In genomic region chr12:75910452-75910722, GRCh38 we compare ENCODE assay signal across 22 cellular contexts.
DNase-seq lines count a peak whose midpoint lies in the region; ATAC-seq and TF ChIP-seq lines count a peak whose summit lies in the region.
"Had no signal": no experiment of that assay in that cellular context is flagged by ENCODE, and none has a peak within 500 bp of the region (broad histone marks: within the 10 kb centered on the region; RNA-seq: fewer than 3 reads in every experiment).

No MANE protein-coding gene starts in this region.

- no TSS peak for BruUV-seq in Panc1 (replicated peaks; lab: Mats Ljungman, UMichigan)

- POLR2A ChIA-PET in Panc1 (lab: Charles Lee) = no interaction called here

- intact Hi-C loops in Panc1 (cut with micrococcal nuclease; ENCODE audit: unreplicated experiment) = loop anchor here (10.0 kb wide), 1 partner anchor 114 kb away; no protein-coding TSS in a partner anchor

- CTCF ChIA-PET in Panc1 (lab: Charles Lee) = no interaction called here

- peaks cover 37% of the 10 kb centered on the region for H3K4me1 ChIP-seq in Panc1 (ENCODE audit: control insufficient read depth, insufficient read depth, low read length)

- no peaks in the 10 kb centered on the region for H3K27me3 ChIP-seq in Panc1 (ENCODE audit: control insufficient read depth, insufficient read depth, low read length)
- H3K27me3 ChIP-seq: dorsolateral prefrontal cortex, suprapubic skin had no signal

- ATAC-seq in Panc1 = peak; percentile 46
- ATAC-seq: activated naive CD8-positive, alpha-beta T cell treated with anti-CD3 and anti-CD28 coated beads, Interleukin-2, amount 50 U/mL, for 24 hours had no signal

- no peaks in the 10 kb centered on the region for H3K36me3 ChIP-seq in Panc1 (ENCODE audit: control insufficient read depth, insufficient read depth, low read length)
- H3K36me3 ChIP-seq: suprapubic skin had no signal

- H3K27ac ChIP-seq in Panc1 (ENCODE audit: low read length) = peak overlapping the region; percentile 96

- H3K9me3 Mint-ChIP-seq in neural crest cell = no peaks in the 10 kb centered on the region
- H3K9me3 Mint-ChIP-seq: activated T-cell treated with anti-CD3 and anti-CD28 coated beads, Interleukin-2, amount 50 U/mL, for 24 hours; stimulated activated naive B cell treated with anti-CD40 and anti-IgM and Interleukin-4, amounts not matched to agents 10 μg/mL and 1 μg/mL and 100 μg/mL, for 72 hours had no signal

- no peak for TF ChIP-seq CTCF in Panc1 (IDR thresholded peaks at IDR 0.05)
- TF ChIP-seq CTCF in neural crest cell (conservative IDR thresholded peaks at IDR 0.05) = no peak
- TF ChIP-seq CTCF in foreskin fibroblast (IDR thresholded peaks at IDR 0.05; ENCODE audit: low read depth, low read length) = no peak

- DNase-seq in DMS53 (lab: John Stamatoyannopoulos, UW) = peak; percentile 54
- no peak for DNase-seq in DMS53 treated with DMSO at 0.1 percent for 48 hours (lab: John Stamatoyannopoulos, UW; ENCODE audit: unreplicated experiment)
- peak; percentile 54 for DNase-seq in COR-L47 (lab: John Stamatoyannopoulos, UW)
- DNase-seq in Panc1 (ENCODE audit: low read depth, low spot score) = no peak
- no peak for DNase-seq in neural crest cell (ENCODE audit: low read depth, low spot score)
- no peak for DNase-seq in NCI-H1694 treated with DMSO at 0.1 percent for 48 hours (lab: John Stamatoyannopoulos, UW)
- no peak for DNase-seq in foreskin melanocyte
- DNase-seq in foreskin fibroblast = no peak
- DNase-seq: 8988T; activated CD4-positive, alpha-beta T cell treated with anti-CD3 and anti-CD28 coated beads, Interleukin-2, amount 10 ng/mL, durations not matched to agents 24 days and 14 days; activated gamma-delta T cell treated with Interleukin-2 at 50 U/mL for 16 hours; activated naive CD8-positive, alpha-beta T cell treated with anti-CD3 and anti-CD28 coated beads, Interleukin-2, amount 50 U/mL, for 24 hours; activated T-cell treated with anti-CD3 and anti-CD28 coated beads, Interleukin-2, amount 50 U/mL, for 24 hours; dorsolateral prefrontal cortex; GOT3; NCI-H1048; NCI-H82; posterior cingulate gyrus; stimulated activated naive B cell treated with anti-CD40 and anti-IgM and Interleukin-4, amounts not matched to agents 10 μg/mL and 1 μg/mL and 100 μg/mL, for 72 hours; SW 1271; T-helper 9 cell had no signal

- H3K4me3 Mint-ChIP-seq in neural crest cell = no peak overlapping the region
- H3K4me3 Mint-ChIP-seq: activated CD4-positive, alpha-beta T cell treated with anti-CD3 and anti-CD28 coated beads, Interleukin-2, amount 10 ng/mL, durations not matched to agents 24 days and 14 days; activated naive CD8-positive, alpha-beta T cell treated with anti-CD3 and anti-CD28 coated beads, Interleukin-2, amount 50 U/mL, for 24 hours; activated T-cell treated with anti-CD3 and anti-CD28 coated beads, Interleukin-2, amount 50 U/mL, for 24 hours; stimulated activated naive B cell treated with anti-CD40 and anti-IgM and Interleukin-4, amounts not matched to agents 10 μg/mL and 1 μg/mL and 100 μg/mL, for 72 hours had no signal

- in situ Hi-C loops in Panc1 (cut with HindIII; ENCODE audit: low pct_unique_long_range_greater_than_20kb, low sequenced_read_pairs) = no loop called here

- H3K27me3 Mint-ChIP-seq in neural crest cell (ENCODE audit: low read depth) = no peaks in the 10 kb centered on the region

- no peaks in the 10 kb centered on the region for H3K36me3 Mint-ChIP-seq in neural crest cell (ENCODE audit: low read depth)
- H3K36me3 Mint-ChIP-seq: stimulated activated naive B cell treated with anti-CD40 and anti-IgM and Interleukin-4, amounts not matched to agents 10 μg/mL and 1 μg/mL and 100 μg/mL, for 72 hours had no signal

- peak overlapping the region; percentile 58 for H3K27ac Mint-ChIP-seq in neural crest cell (ENCODE audit: unreplicated experiment)
- H3K27ac Mint-ChIP-seq: activated CD4-positive, alpha-beta T cell treated with anti-CD3 and anti-CD28 coated beads, Interleukin-2, amount 10 ng/mL, durations not matched to agents 24 days and 14 days; activated naive CD8-positive, alpha-beta T cell treated with anti-CD3 and anti-CD28 coated beads, Interleukin-2, amount 50 U/mL, for 24 hours; activated T-cell treated with anti-CD3 and anti-CD28 coated beads, Interleukin-2, amount 50 U/mL, for 24 hours; stimulated activated naive B cell treated with anti-CD40 and anti-IgM and Interleukin-4, amounts not matched to agents 10 μg/mL and 1 μg/mL and 100 μg/mL, for 72 hours had no signal

- H3K4me3 ChIP-seq in Panc1 (ENCODE audit: low read depth in 2 of 2, low read length in 2 of 2) = no peak overlapping the region
- no peak overlapping the region for H3K4me3 ChIP-seq in foreskin fibroblast (ENCODE audit: low read depth in 1 of 2, low read length in 2 of 2)
- H3K4me3 ChIP-seq: dorsolateral prefrontal cortex, suprapubic skin had no signal

- H3K9me3 ChIP-seq in Panc1 (ENCODE audit: control insufficient read depth, insufficient read depth, low read depth, low read length) = no peaks in the 10 kb centered on the region; the same call in 1 of the 2 replicates
- H3K9me3 ChIP-seq: suprapubic skin had no signal

- peaks cover 17% of the 10 kb centered on the region for H3K4me1 Mint-ChIP-seq in neural crest cell

Comparison
In these comparisons a context has a peak if more than half of its experiments do, and no peak if none do; other contexts are left out.
1. DNase-seq: peak in DMS53 (single experiment) and COR-L47 (single experiment); none in DMS53 treated with DMSO at 0.1 percent for 48 hours (single experiment), Panc1 (single experiment), neural crest cell (single experiment), NCI-H1694 treated with DMSO at 0.1 percent for 48 hours (single experiment), foreskin melanocyte (single experiment) and foreskin fibroblast (0 of 2).